Comparison of ENCODE assay signal across 22 cellular contexts in the genomic region with DNA sequence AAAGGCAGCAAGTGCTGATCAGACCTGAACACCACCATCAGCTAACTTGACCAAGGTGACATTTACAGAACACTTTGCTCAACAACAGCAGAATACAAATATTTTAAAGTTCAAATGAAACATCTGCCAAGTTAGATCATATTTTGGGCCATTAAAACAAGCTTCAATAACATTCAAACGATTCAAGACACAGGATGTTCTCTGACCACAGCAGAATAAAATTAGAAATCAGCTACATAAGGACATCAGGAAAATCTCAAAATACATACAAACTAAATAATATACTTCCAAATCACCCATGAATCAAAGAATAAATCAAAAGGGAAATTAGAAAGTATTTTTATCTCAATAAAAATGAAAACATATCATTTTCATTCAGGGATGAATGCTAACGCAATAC.
DNase-seq lines count a peak whose midpoint lies in the region; ATAC-seq, FAIRE-seq and TF ChIP-seq lines count a peak whose summit lies in the region.
"Had no signal": no experiment of that assay in that cellular context is flagged by ENCODE, and none has a peak within 500 bp of the region (broad histone marks: within the 10 kb centered on the region; RNA-seq: fewer than 3 reads in every experiment).

No MANE protein-coding gene starts in this region.

- CTCF ChIA-PET in IMR-90 (lab: Yijun Ruan, JAX) (no interaction called here), K562 (lab: Yijun Ruan, JAX; ENCODE audit: low intra/inter-chr PET ratio) (no interaction called here)
- CTCF ChIA-PET in activated naive CD4-positive, alpha-beta T cell treated with anti-CD3 and anti-CD28 coated beads, Interleukin-2, amount 10 ng/mL, durations not matched to agents 7 days and 5 days (lab: Charles Lee), result no interaction called here
- CTCF ChIA-PET in activated CD8-positive, alpha-beta T cell treated with anti-CD3 and anti-CD28 coated beads, Interleukin-2, amount 10 ng/mL, durations not matched to agents 7 days and 5 days (lab: Charles Lee), result no interaction called here

- H3K27me3 ChIP-seq in IMR-90 (ENCODE audit: control insufficient read depth, insufficient read depth, low read length), result no peaks in the 10 kb centered on the region
- no peaks in the 10 kb centered on the region for H3K27me3 ChIP-seq in K562 (ENCODE audit: control insufficient read depth in 2 of 2, insufficient read depth in 2 of 2, low read length in 2 of 2)
- H3K27me3 ChIP-seq in right lobe of liver, result no peaks in the 10 kb centered on the region
- H3K27me3 ChIP-seq in skeletal muscle satellite cell (ENCODE audit: control insufficient read depth, insufficient read depth, low read length), result no peaks in the 10 kb centered on the region
- H3K27me3 ChIP-seq: SJCRH30 had no signal

- H3K9me3 Mint-ChIP-seq in activated naive CD4-positive, alpha-beta T cell treated with anti-CD3 and anti-CD28 coated beads, Interleukin-2, amount 10 ng/mL, durations not matched to agents 7 days and 5 days, result no peaks in the 10 kb centered on the region
- H3K9me3 Mint-ChIP-seq in activated CD8-positive, alpha-beta T cell treated with anti-CD3 and anti-CD28 coated beads, Interleukin-2, amount 10 ng/mL, durations not matched to agents 7 days and 5 days (ENCODE audit: insufficient read depth), result no peaks in the 10 kb centered on the region
- H3K9me3 Mint-ChIP-seq: CD8-positive, alpha-beta T cell had no signal

- TF ChIP-seq RAD21 in IMR-90 (IDR thresholded peaks at IDR 0.05; ENCODE audit: low read length), result no peak
- TF ChIP-seq RAD21 in K562 (CRISPR knock-in tag; conservative IDR thresholded peaks at IDR 0.05 in 1 of 2, IDR thresholded peaks at IDR 0.05 in 1 of 2), result no peak

- peak; percentile 48 for FAIRE-seq in K562 (lab: Jason Lieb, UNC)
- FAIRE-seq: GM18507 had no signal

- H3K14ac ChIP-seq in IMR-90 (replicated peaks; ENCODE audit: low read depth, low read length), result no peak overlapping the region

- peak overlapping the region; percentile 17 for H3K4ac ChIP-seq in IMR-90 (ENCODE audit: low read depth, low read length)

- dilution Hi-C loops in IMR-90 (cut with HindIII; ENCODE audit: low sequenced_read_pairs, unreplicated experiment), result no loop called here

- 0 out of 2 replicates have a peak overlapping the region, but pooled peaks have one; percentile 8 for H4K91ac ChIP-seq in IMR-90 (ENCODE audit: insufficient read depth, low read depth, low read length)

- TF ChIP-seq CTCF in IMR-90 (conservative IDR thresholded peaks at IDR 0.05; ENCODE audit: low read depth, low read length) (no peak), K562 (IDR thresholded peaks at IDR 0.05 in 2 of 3, conservative IDR thresholded peaks at IDR 0.05 in 1 of 3; ENCODE audit: insufficient read depth in 2 of 3, low read depth in 1 of 3, low read length in 3 of 3) (no peak), right lobe of liver (IDR thresholded peaks at IDR 0.05) (no peak)

- peak overlapping the region in 1 of 2 experiments; percentile 29; a peak in 1 of 4 replicates for H4K8ac ChIP-seq in IMR-90 (ENCODE audit: low read depth in 2 of 2, low read length in 2 of 2)

- no peak overlapping the region for H3K4me3 Mint-ChIP-seq in activated naive CD4-positive, alpha-beta T cell treated with anti-CD3 and anti-CD28 coated beads, Interleukin-2, amount 10 ng/mL, durations not matched to agents 7 days and 5 days
- H3K4me3 Mint-ChIP-seq in activated CD8-positive, alpha-beta T cell treated with anti-CD3 and anti-CD28 coated beads, Interleukin-2, amount 10 ng/mL, durations not matched to agents 7 days and 5 days, result no peak overlapping the region
- H3K4me3 Mint-ChIP-seq: CD8-positive, alpha-beta T cell had no signal

- DNase-seq in IMR-90 (no peak), K562 (ENCODE audit: extremely low read depth in 1 of 4, low spot score in 3 of 4) (no peak), right lobe of liver (no peak), NCI-H2227 (lab: John Stamatoyannopoulos, UW; ENCODE audit: unreplicated experiment) (no peak), C1 segment of cervical spinal cord (lab: John Stamatoyannopoulos, UW) (no peak)
- no peak for DNase-seq in activated naive CD4-positive, alpha-beta T cell treated with anti-CD3 and anti-CD28 coated beads, Interleukin-2, amount 10 ng/mL, durations not matched to agents 7 days and 5 days
- DNase-seq in activated CD8-positive, alpha-beta T cell treated with anti-CD3 and anti-CD28 coated beads, Interleukin-2, amount 10 ng/mL, durations not matched to agents 7 days and 5 days, result no peak
- DNase-seq: Calu3; CD8-positive, alpha-beta T cell; DMS153; GDM1; KBM-7; NCI-H1092 treated with DMSO at 0.1 percent for 48 hours; NCI-H1436 treated with DMSO at 0.1 percent for 48 hours; NCI-H1930; NCI-H226; NCI-H510A treated with DMSO at 0.1 percent for 48 hours; NCI-H748 treated with DMSO at 0.1 percent for 48 hours; NK-92 treated with Interleukin-12 subunit alpha and Interleukin-12 subunit beta, amount 100 ng/mL, for 24 hours; SJCRH30 had no signal

- no peak overlapping the region for H2AK9ac ChIP-seq in IMR-90 (replicated peaks; ENCODE audit: low read depth, low read length, poor library complexity)

- H2BK5ac ChIP-seq in IMR-90 (ENCODE audit: low read depth, low read length, poor library complexity, severe bottlenecking), result no peak overlapping the region

- H2AFZ ChIP-seq in IMR-90 (replicated peaks; ENCODE audit: low read length, poor library complexity) (no peak overlapping the region), K562 (ENCODE audit: low read depth, low read length) (no peak overlapping the region)

- H3K4me3 ChIP-seq in IMR-90 (ENCODE audit: insufficient read depth, low read depth, low read length), result no peak overlapping the region
- H3K4me3 ChIP-seq in K562, result no peak overlapping the region
- no peak overlapping the region for H3K4me3 ChIP-seq in right lobe of liver
- H3K4me3 ChIP-seq in skeletal muscle satellite cell (ENCODE audit: low read length), result no peak overlapping the region
- H3K4me3 ChIP-seq: SJCRH30 had no signal

- no peak overlapping the region for H2BK15ac ChIP-seq in IMR-90 (ENCODE audit: low read depth, low read length)

- H3K27ac ChIP-seq in IMR-90 (ENCODE audit: insufficient read depth, low read length), result no peak overlapping the region
- no peak overlapping the region for H3K27ac ChIP-seq in K562 (ENCODE audit: extremely low read depth, low read depth, low read length)
- H3K27ac ChIP-seq in right lobe of liver, result no peak overlapping the region
- H3K27ac ChIP-seq: SJCRH30 had no signal

- POLR2A ChIA-PET in IMR-90 (lab: Charles Lee; ENCODE audit: unreplicated experiment) (interaction anchor here (0.9 kb wide), 1 partner anchor 9 kb away, joined by 3 read pairs; no protein-coding TSS in a partner anchor), K562 (lab: Yijun Ruan, JAX) (no interaction called here)
- POLR2A ChIA-PET in activated CD8-positive, alpha-beta T cell treated with anti-CD3 and anti-CD28 coated beads, Interleukin-2, amount 10 ng/mL, durations not matched to agents 7 days and 5 days (lab: Charles Lee), result no interaction called here

- H3K27ac Mint-ChIP-seq in activated naive CD4-positive, alpha-beta T cell treated with anti-CD3 and anti-CD28 coated beads, Interleukin-2, amount 10 ng/mL, durations not matched to agents 7 days and 5 days, result no peak overlapping the region
- no peak overlapping the region for H3K27ac Mint-ChIP-seq in activated CD8-positive, alpha-beta T cell treated with anti-CD3 and anti-CD28 coated beads, Interleukin-2, amount 10 ng/mL, durations not matched to agents 7 days and 5 days
- H3K27ac Mint-ChIP-seq: CD8-positive, alpha-beta T cell had no signal

- H2BK120ac ChIP-seq in IMR-90 (ENCODE audit: low read depth, low read length), result no peak overlapping the region

- H2BK20ac ChIP-seq in IMR-90 (ENCODE audit: low read depth, low read length), result no peak overlapping the region

- H3K36me3 ChIP-seq in IMR-90 (ENCODE audit: control insufficient read depth, insufficient read depth, low read length) (no peaks in the 10 kb centered on the region), K562 (ENCODE audit: control insufficient read depth, insufficient read depth, low read length) (no peaks in the 10 kb centered on the region), right lobe of liver (no peaks in the 10 kb centered on the region), skeletal muscle satellite cell (ENCODE audit: insufficient read depth, low read length) (no peaks in the 10 kb centered on the region)
- H3K36me3 ChIP-seq: SJCRH30 had no signal

- H3K9ac ChIP-seq in IMR-90 (ENCODE audit: low read depth, low read length), result no peak overlapping the region; the same call in 1 of the 2 replicates
- no peak overlapping the region for H3K9ac ChIP-seq in K562 (ENCODE audit: insufficient read depth in 1 of 2, low read depth in 2 of 2, low read length in 2 of 2)
- peak overlapping the region; percentile 65 for H3K9ac ChIP-seq in skeletal muscle satellite cell (ENCODE audit: low read depth, low read length)

- BruUV-seq in IMR-90 (replicated peaks; lab: Mats Ljungman, UMichigan), result no TSS peak
- no TSS peak for BruUV-seq in K562 (replicated peaks; lab: Mats Ljungman, UMichigan)

- H3K9me3 ChIP-seq in IMR-90 (ENCODE audit: control insufficient read depth, insufficient read depth, low read length) (no peaks in the 10 kb centered on the region), K562 (replicated peaks; ENCODE audit: control insufficient read depth, insufficient read depth, low read depth, low read length) (no peaks in the 10 kb centered on the region), right lobe of liver (no peaks in the 10 kb centered on the region), skeletal muscle satellite cell (replicated peaks; ENCODE audit: low read length) (no peaks in the 10 kb centered on the region)

- no peak overlapping the region for H3K56ac ChIP-seq in IMR-90 (ENCODE audit: extremely low read depth, insufficient read depth, low read length)

- TF ChIP-seq POLR2A in IMR-90 (IDR thresholded peaks at IDR 0.05; ENCODE audit: low read depth, low read length), result no peak
- TF ChIP-seq POLR2A in K562 (conservative IDR thresholded peaks at IDR 0.05), result no peak
- TF ChIP-seq POLR2A in right lobe of liver (IDR thresholded peaks at IDR 0.05), result no peak

- no peaks in the 10 kb centered on the region for H3K4me1 Mint-ChIP-seq in activated naive CD4-positive, alpha-beta T cell treated with anti-CD3 and anti-CD28 coated beads, Interleukin-2, amount 10 ng/mL, durations not matched to agents 7 days and 5 days
- no peaks in the 10 kb centered on the region for H3K4me1 Mint-ChIP-seq in activated CD8-positive, alpha-beta T cell treated with anti-CD3 and anti-CD28 coated beads, Interleukin-2, amount 10 ng/mL, durations not matched to agents 7 days and 5 days (ENCODE audit: low read depth)

- H3K9me1 ChIP-seq in IMR-90 (ENCODE audit: insufficient read depth, low read length) (peaks cover 16% of the 10 kb centered on the region; the same call in 1 of the 2 replicates), K562 (ENCODE audit: control insufficient read depth, insufficient read depth, low read length) (no peaks in the 10 kb centered on the region)

- no CpG with 5 or more reads among the region's 2 CpGs for WGBS in IMR-90 (ENCODE audit: extremely low coverage in 2 of 2, insufficient read length in 1 of 2), 2 experiments
- 0% methylated on average over 2 of the region's 2 CpGs for WGBS in K562 (ENCODE audit: insufficient coverage, low coverage, missing lambda C conversion rate)
- 50% methylated on average over 2 of the region's 2 CpGs for WGBS in right lobe of liver (ENCODE audit: insufficient coverage, low coverage, low lambda C conversion rate, missing lambda C conversion rate)

- peak overlapping the region; percentile 72; the same call in 1 of the 2 replicates for H3K18ac ChIP-seq in IMR-90 (ENCODE audit: low read depth, low read length)

- intact Hi-C loops in IMR-90 (cut with micrococcal nuclease), result no loop called here
- intact Hi-C loops in K562 (cut with micrococcal nuclease), result no loop called here
- intact Hi-C loops in right lobe of liver (cut with DNase I), result no loop called here

- no peak overlapping the region for H3K23ac ChIP-seq in IMR-90 (ENCODE audit: low read depth, low read length)

- in situ Hi-C loops in IMR-90 (cut with MboI; ENCODE audit: low sequenced_read_pairs) (no loop called here), K562 (cut with MboI) (no loop called here)

- ATAC-seq in IMR-90 (ENCODE audit: low read depth) (no peak), K562 (no peak), right lobe of liver (peak; percentile 26 to 57 (median 34))
- ATAC-seq in activated CD8-positive, alpha-beta T cell treated with anti-CD3 and anti-CD28 coated beads, Interleukin-2, amount 10 ng/mL, durations not matched to agents 7 days and 5 days, result no peak
- ATAC-seq: CD8-positive, alpha-beta T cell had no signal

- H3K36me3 Mint-ChIP-seq in activated naive CD4-positive, alpha-beta T cell treated with anti-CD3 and anti-CD28 coated beads, Interleukin-2, amount 10 ng/mL, durations not matched to agents 7 days and 5 days, result no peaks in the 10 kb centered on the region
- H3K36me3 Mint-ChIP-seq in activated CD8-positive, alpha-beta T cell treated with anti-CD3 and anti-CD28 coated beads, Interleukin-2, amount 10 ng/mL, durations not matched to agents 7 days and 5 days (ENCODE audit: low read depth), result no peaks in the 10 kb centered on the region
- H3K36me3 Mint-ChIP-seq: CD8-positive, alpha-beta T cell had no signal

- no peak for TF ChIP-seq EP300 in K562 (IDR thresholded peaks at IDR 0.05; ENCODE audit: low read length)

- peaks cover 9% of the 10 kb centered on the region; the same call in 1 of the 2 replicates for H3K4me1 ChIP-seq in IMR-90 (ENCODE audit: control insufficient read depth, insufficient read depth, low read length)
- H3K4me1 ChIP-seq in K562 (replicated peaks in 1 of 2; ENCODE audit: control insufficient read depth in 2 of 2, insufficient read depth in 2 of 2, low read length in 2 of 2), result no peaks in the 10 kb centered on the region
- H3K4me1 ChIP-seq in right lobe of liver, result peaks cover 0 to 25% (median 11%) of the 10 kb centered on the region in 4 donors
- H3K4me1 ChIP-seq in skeletal muscle satellite cell (ENCODE audit: control insufficient read depth, insufficient read depth, low read length), result peaks cover 50% of the 10 kb centered on the region

- H4K5ac ChIP-seq in IMR-90 (ENCODE audit: low read depth, low read length), result no peak overlapping the region

- H3K27me3 Mint-ChIP-seq in activated naive CD4-positive, alpha-beta T cell treated with anti-CD3 and anti-CD28 coated beads, Interleukin-2, amount 10 ng/mL, durations not matched to agents 7 days and 5 days, result no peaks in the 10 kb centered on the region
- no peaks in the 10 kb centered on the region for H3K27me3 Mint-ChIP-seq in activated CD8-positive, alpha-beta T cell treated with anti-CD3 and anti-CD28 coated beads, Interleukin-2, amount 10 ng/mL, durations not matched to agents 7 days and 5 days (ENCODE audit: low read depth)

- H3K4me2 ChIP-seq in IMR-90 (ENCODE audit: low read depth, low read length), result no peak overlapping the region
- no peak overlapping the region for H3K4me2 ChIP-seq in K562 (ENCODE audit: insufficient read depth, low read length)
- H3K4me2 ChIP-seq in skeletal muscle satellite cell (ENCODE audit: low read length), result peak overlapping the region; percentile 14

- no peaks in the 10 kb centered on the region for H4K20me1 ChIP-seq in IMR-90 (ENCODE audit: insufficient read depth, low read length)
- H4K20me1 ChIP-seq in K562 (replicated peaks; ENCODE audit: control insufficient read depth, insufficient read depth, low read length), result no peaks in the 10 kb centered on the region

- H2AK5ac ChIP-seq in IMR-90 (ENCODE audit: low read depth, low read length), result peak overlapping the region; percentile 22; the same call in 1 of the 2 replicates

- no peaks in the 10 kb centered on the region for H3K79me1 ChIP-seq in IMR-90 (ENCODE audit: low read depth in 1 of 2, low read length in 2 of 2)

- no peaks in the 10 kb centered on the region for H3K79me2 ChIP-seq in K562 (ENCODE audit: control insufficient read depth, insufficient read depth, low read length)

Comparison
In these comparisons a context has a peak if more than half of its experiments do, and no peak if none do; other contexts are left out.
1. ATAC-seq: peak in right lobe of liver (4 of 4); none in IMR-90 (single experiment), K562 (single experiment) and activated CD8-positive, alpha-beta T cell treated with anti-CD3 and anti-CD28 coated beads, Interleukin-2, amount 10 ng/mL, durations not matched to agents 7 days and 5 days (single experiment).